Comparison of ENCODE assay signal across 8 cellular contexts in genomic region chr16:89687092-89687940, GRCh38. TPM values are rescaled to one million over a fixed set of nuclear protein-coding genes. Genes with fewer than 3 reads are reported as not detected.
DNase-seq lines count a peak whose midpoint lies in the region; ATAC-seq and TF ChIP-seq lines count a peak whose summit lies in the region.

No MANE protein-coding gene starts in this region.

- CTCF ChIA-PET in CD8-positive, alpha-beta T cell (lab: Charles Lee), result interaction anchor here (3.7 kb wide), 1 partner anchor 13 kb away, joined by 20 read pairs; the partner anchor contains the start of gene SPATA2L
- CTCF ChIA-PET in naive thymus-derived CD4-positive, alpha-beta T cell (lab: Charles Lee), result interaction anchor here (0.5 to 1.4 kb wide), 2 partner anchors 13 to 16 kb away, joined by 7 to 10 read pairs; no protein-coding TSS in a partner anchor

- no peaks in the 10 kb centered on the region for H3K9me3 ChIP-seq in CD8-positive, alpha-beta T cell (ENCODE audit: low read length)
- no peaks in the 10 kb centered on the region for H3K9me3 ChIP-seq in naive thymus-derived CD4-positive, alpha-beta T cell (ENCODE audit: control insufficient read depth in 2 of 3, low read length in 3 of 3)

- H3K36me3 Mint-ChIP-seq in CD8-positive, alpha-beta T cell, result peaks cover 25% of the 10 kb centered on the region
- H3K36me3 Mint-ChIP-seq in naive thymus-derived CD4-positive, alpha-beta T cell, result peaks cover 0 to 12% (median 0%) of the 10 kb centered on the region in 5 donors

- H3K27me3 Mint-ChIP-seq in CD8-positive, alpha-beta T cell (ENCODE audit: low read depth), result no peaks in the 10 kb centered on the region
- no peaks in the 10 kb centered on the region for H3K27me3 Mint-ChIP-seq in naive thymus-derived CD4-positive, alpha-beta T cell

- H3K27me3 ChIP-seq in CD8-positive, alpha-beta T cell (ENCODE audit: insufficient read depth, low read length), result no peaks in the 10 kb centered on the region
- H3K27me3 ChIP-seq in naive thymus-derived CD4-positive, alpha-beta T cell (ENCODE audit: control insufficient read depth in 2 of 2, insufficient read depth in 2 of 2, low read length in 2 of 2), result no peaks in the 10 kb centered on the region

- 0 out of 2 replicates have a peak, but pooled peaks have one; percentile 12 for TF ChIP-seq POLR2A in Raji (IDR thresholded peaks at IDR 0.05; ENCODE audit: insufficient read depth, low read depth, low read length)

- peaks cover 14% of the 10 kb centered on the region for H3K4me1 Mint-ChIP-seq in CD8-positive, alpha-beta T cell (ENCODE audit: low read depth)
- H3K4me1 Mint-ChIP-seq in naive thymus-derived CD4-positive, alpha-beta T cell, result peaks cover 9 to 18% (median 17%) of the 10 kb centered on the region in 7 donors

- H3K4me1 ChIP-seq in CD8-positive, alpha-beta T cell (ENCODE audit: insufficient read depth, low read length), result peaks cover 15% of the 10 kb centered on the region
- H3K4me1 ChIP-seq in naive thymus-derived CD4-positive, alpha-beta T cell (ENCODE audit: control insufficient read depth in 2 of 2, insufficient read depth in 2 of 2, low read length in 2 of 2), result peaks cover 0 to 7% of the 10 kb centered on the region in 2 donors

- H3K4me3 Mint-ChIP-seq in CD8-positive, alpha-beta T cell, result peak overlapping the region; percentile 89
- peak overlapping the region; percentile 73 to 93 (median 86) for H3K4me3 Mint-ChIP-seq in naive thymus-derived CD4-positive, alpha-beta T cell

- no peaks in the 10 kb centered on the region for H3K9me3 Mint-ChIP-seq in CD8-positive, alpha-beta T cell
- H3K9me3 Mint-ChIP-seq in naive thymus-derived CD4-positive, alpha-beta T cell, result peaks cover 0 to 4% (median 0%) of the 10 kb centered on the region in 11 donors

- peak overlapping the region; percentile 49 for H3K27ac Mint-ChIP-seq in CD8-positive, alpha-beta T cell
- H3K27ac Mint-ChIP-seq in naive thymus-derived CD4-positive, alpha-beta T cell, result peak overlapping the region in 7 of 9 donors; percentile 8 to 90 (median 77)

- POLR2A ChIA-PET in CD8-positive, alpha-beta T cell (lab: Charles Lee), result interaction anchor here (1.0 to 1.4 kb wide), 4 partner anchors 13 to 186 kb away, joined by 4 to 12 read pairs (median 4); partner anchors contain the start of gene TCF25
- POLR2A ChIA-PET in naive thymus-derived CD4-positive, alpha-beta T cell (lab: Charles Lee), result interaction anchor here (0.6 to 2.4 kb wide), 10 partner anchors 11 to 473 kb away, joined by 3 to 21 read pairs (median 3); partner anchors contain the start of genes CHMP1A, SPATA2L, SPATA33 and TCF25

- peaks cover 14% of the 10 kb centered on the region for H3K36me3 ChIP-seq in CD8-positive, alpha-beta T cell (ENCODE audit: insufficient read depth, low read length)
- H3K36me3 ChIP-seq in naive thymus-derived CD4-positive, alpha-beta T cell (ENCODE audit: control insufficient read depth in 2 of 3, insufficient read depth in 3 of 3, low read length in 3 of 3), result peaks cover 0 to 31% (median 2%) of the 10 kb centered on the region in 3 experiments

- DNase-seq in CD8-positive, alpha-beta T cell, result no peak
- DNase-seq in epithelial cell of proximal tubule (ENCODE audit: low read depth), result peak; percentile 84
- DNase-seq in naive thymus-derived CD4-positive, alpha-beta T cell, result no peak
- DNase-seq in UCSD-AML1 (lab: John Stamatoyannopoulos, UW; ENCODE audit: unreplicated experiment), result no peak
- DNase-seq in NCI-H2081 treated with DMSO at 0.1 percent for 48 hours (lab: John Stamatoyannopoulos, UW), result no peak

- no peak for TF ChIP-seq CTCF in CD8-positive, alpha-beta T cell (IDR thresholded peaks at IDR 0.05)
- TF ChIP-seq CTCF in epithelial cell of proximal tubule (conservative IDR thresholded peaks at IDR 0.05; ENCODE audit: low read depth, low read length), result no peak

- H3K27ac ChIP-seq in CD8-positive, alpha-beta T cell (ENCODE audit: low read depth, low read length), result peak overlapping the region; percentile 84
- H3K27ac ChIP-seq in naive thymus-derived CD4-positive, alpha-beta T cell (ENCODE audit: low read depth, low read length), result peak overlapping the region; percentile 93

- H3K4me3 ChIP-seq in CD8-positive, alpha-beta T cell (ENCODE audit: low read depth, low read length), result peak overlapping the region; percentile 98
- peak overlapping the region; percentile 89 for H3K4me3 ChIP-seq in epithelial cell of proximal tubule (ENCODE audit: low read depth, low read length)
- H3K4me3 ChIP-seq in naive thymus-derived CD4-positive, alpha-beta T cell (ENCODE audit: low read length), result peak overlapping the region; percentile 96

- intact Hi-C loops in CD8-positive, alpha-beta T cell (cut with DNase I, micrococcal nuclease), result loop anchor here (2.0 kb wide), 3 partner anchors 13 to 285 kb away; partner anchors contain the start of genes CHMP1A (in 1 of the 2), SPATA2L (in 1 of the 2) and SPATA33 (in 1 of the 2)
- intact Hi-C loops in naive thymus-derived CD4-positive, alpha-beta T cell (cut with micrococcal nuclease), result loop anchor here in 1 of 2 donors (2.0 to 5.0 kb wide), 2 partner anchors 185 to 517 kb away; partner anchors contain the start of genes CDH15 and TCF25

- ATAC-seq in CD8-positive, alpha-beta T cell, result no peak
- ATAC-seq in GM18873 (IDR thresholded peaks at IDR 0.05; ENCODE audit: low FRiP score, unreplicated experiment) (peak; percentile 37), HG03066 (IDR thresholded peaks at IDR 0.05; ENCODE audit: low read depth, unreplicated experiment) (peak; percentile 45)
- no peak for ATAC-seq in naive thymus-derived CD4-positive, alpha-beta T cell

RNA-seq across cellular contexts. Expression of gene CDK10, which starts 0.8 kb away (rescaled TPM):
- total RNA-seq in CD8-positive, alpha-beta T cell, result 10 to 100 TPM; 67.0 to 73.1 TPM
- 35.1 and 57.2 TPM in 2 replicates for total RNA-seq in epithelial cell of proximal tubule
- 100 to 1,000 TPM in 3 of 5 experiments, 10 to 100 TPM in 2; 91.5 to 150 (median 102) TPM for total RNA-seq in naive thymus-derived CD4-positive, alpha-beta T cell
- polyA plus RNA-seq in naive thymus-derived CD4-positive, alpha-beta T cell, result 10 to 100 TPM; 32.8 to 68.4 TPM

RNA-seq across cellular contexts. Expression of gene SPATA2L, which starts 14.2 kb away (rescaled TPM):
- 10 to 100 TPM; 26.5 to 28.6 TPM for total RNA-seq in CD8-positive, alpha-beta T cell
- 16.5 and 39.3 TPM in 2 replicates for total RNA-seq in epithelial cell of proximal tubule
- 10 to 100 TPM in 3 of 5 experiments, 1 to 10 TPM in 2; 8.4 to 32.2 (median 12.0) TPM for total RNA-seq in naive thymus-derived CD4-positive, alpha-beta T cell
- 10 to 100 TPM in 1 of 2 donors, 1 to 10 TPM in 1; 7.0 to 12.4 TPM for polyA plus RNA-seq in naive thymus-derived CD4-positive, alpha-beta T cell

RNA-seq across cellular contexts. Expression of gene SPATA33, which starts 29.7 kb away (rescaled TPM):
- 1 to 10 TPM; 4.8 to 5.1 TPM for total RNA-seq in CD8-positive, alpha-beta T cell
- total RNA-seq in epithelial cell of proximal tubule, result 8.1 and 8.2 TPM in 2 replicates
- 10 to 100 TPM in 2 of 5 experiments, 1 to 10 TPM in 3; 6.4 to 17.0 (median 7.9) TPM for total RNA-seq in naive thymus-derived CD4-positive, alpha-beta T cell
- polyA plus RNA-seq in naive thymus-derived CD4-positive, alpha-beta T cell, result 1 to 10 TPM; 2.4 to 2.6 TPM

RNA-seq across cellular contexts. Expression of gene CHMP1A, which starts 29.8 kb away (rescaled TPM):
- 10 to 100 TPM; 82.9 to 90.8 TPM for total RNA-seq in CD8-positive, alpha-beta T cell
- 132 and 160 TPM in 2 replicates for total RNA-seq in epithelial cell of proximal tubule
- total RNA-seq in naive thymus-derived CD4-positive, alpha-beta T cell, result 10 to 100 TPM; 64.4 to 99.0 (median 65.9) TPM
- polyA plus RNA-seq in naive thymus-derived CD4-positive, alpha-beta T cell, result 10 to 100 TPM; 54.7 to 61.6 TPM

RNA-seq across cellular contexts. Expression of gene VPS9D1, which starts 33.4 kb away (rescaled TPM):
- 10 to 100 TPM; 15.7 to 15.9 TPM for total RNA-seq in CD8-positive, alpha-beta T cell
- 3.8 and 11.4 TPM in 2 replicates for total RNA-seq in epithelial cell of proximal tubule
- total RNA-seq in naive thymus-derived CD4-positive, alpha-beta T cell, result 10 to 100 TPM; 11.2 to 28.9 (median 13.3) TPM
- 1 to 10 TPM in 1 of 2 donors, under 1 TPM in 1; 0.93 to 1.5 TPM for polyA plus RNA-seq in naive thymus-derived CD4-positive, alpha-beta T cell

Comparison
In these comparisons a context has a peak if more than half of its experiments do, and no peak if none do; other contexts are left out.
1. ATAC-seq: peak in GM18873 (single experiment) and HG03066 (single experiment); none in CD8-positive, alpha-beta T cell (single experiment) and naive thymus-derived CD4-positive, alpha-beta T cell (single experiment).
2. Peak in every context shown above with its lines, with median percentiles within 50 percentile points of each other: H3K4me3 ChIP-seq.